Comparison of ENCODE assay signal across 1 cellular context in genomic region chr2:239200646-239201530, GRCh38.
TF ChIP-seq lines count a peak whose summit lies in the region.

No MANE protein-coding gene starts in this region.

TF ChIP-seq in GM23338, 12 proteins besides CTCF, POLR2A, EP300 and RAD21 (continued from another document):
- TF ChIP-seq ZNF462 (CRISPR knock-in tag; IDR thresholded peaks at IDR 0.05), result no peak
- TF ChIP-seq ZNF331 (CRISPR knock-in tag; IDR thresholded peaks at IDR 0.05; ENCODE audit: low read depth), result no peak
- TF ChIP-seq ZNF114 (CRISPR knock-in tag; IDR thresholded peaks at IDR 0.05), result no peak
- TF ChIP-seq EZH2phosphoT487 (IDR thresholded peaks at IDR 0.05; ENCODE audit: unreplicated experiment), result no peak
- no peak for TF ChIP-seq EZH2 (IDR thresholded peaks at IDR 0.05; ENCODE audit: low read depth, unreplicated experiment)
- no peak for TF ChIP-seq NANOG (IDR thresholded peaks at IDR 0.05; ENCODE audit: borderline replicate concordance)
- TF ChIP-seq ETS1 (IDR thresholded peaks at IDR 0.05), result no peak
- no peak for TF ChIP-seq JUNB (IDR thresholded peaks at IDR 0.05; ENCODE audit: unreplicated experiment)
- no peak for TF ChIP-seq CREB1 (CRISPR knock-in tag; IDR thresholded peaks at IDR 0.05; ENCODE audit: low read depth)
